Comparison of ENCODE assay signal across 35 cellular contexts in genomic region chr18:74550886-74551285, GRCh38. TPM values are rescaled to one million over a fixed set of nuclear protein-coding genes. Genes with fewer than 3 reads are reported as not detected.
"Had no signal": no experiment of that assay in that cellular context is flagged by ENCODE, and none has a peak within 500 bp of the region (broad histone marks: within the 10 kb centered on the region; RNA-seq: fewer than 3 reads in every experiment).

No MANE protein-coding gene starts in this region.

- H3K36me3 ChIP-seq: adrenal gland, colonic mucosa, esophagus muscularis mucosa, gastrocnemius medialis, heart left ventricle had no signal

- ATAC-seq: activated CD4-positive, alpha-beta T cell treated with anti-CD3 and anti-CD28 coated beads for 36 hours; activated CD8-positive, alpha-beta memory T cell treated with anti-CD3 and anti-CD28 coated beads, Interleukin-2, amount 10 ng/mL, durations not matched to agents 7 days and 5 days; activated CD8-positive, alpha-beta T cell treated with anti-CD3 and anti-CD28 coated beads, Interleukin-2, amount 10 ng/mL, durations not matched to agents 7 days and 5 days; activated naive CD8-positive, alpha-beta T cell treated with anti-CD3 and anti-CD28 coated beads, Interleukin-2, amount 50 U/mL, for 24 hours; body of pancreas; foreskin keratinocyte; gastrocnemius medialis; heart left ventricle had no signal

- H3K9me3 ChIP-seq: body of pancreas, colonic mucosa had no signal

- H3K27ac ChIP-seq: adrenal gland, colonic mucosa, esophagus muscularis mucosa, foreskin keratinocyte, gastrocnemius medialis, heart left ventricle had no signal

- H3K4me3 ChIP-seq: adrenal gland, body of pancreas, colonic mucosa, esophagus muscularis mucosa, gastrocnemius medialis, heart left ventricle had no signal

- DNase-seq: activated CD4-positive, alpha-beta memory T cell treated with anti-CD3 and anti-CD28 coated beads for 36 hours; activated CD4-positive, alpha-beta T cell treated with anti-CD3 and anti-CD28 coated beads for 36 hours; activated CD4-positive, alpha-beta T cell treated with anti-CD3 and anti-CD28 coated beads, Interleukin-2, amount 10 ng/mL, durations not matched to agents 24 days and 14 days; activated CD4-positive, CD25-positive, alpha-beta regulatory T cell; activated CD4-positive, CD25-positive, alpha-beta regulatory T cell treated with anti-CD3 and anti-CD28 coated beads, Interleukin-2, amount 50 U/mL, for 72 hours; activated CD8-positive, alpha-beta memory T cell treated with anti-CD3 and anti-CD28 coated beads, Interleukin-2, amount 10 ng/mL, durations not matched to agents 7 days and 5 days; activated CD8-positive, alpha-beta memory T cell treated with anti-CD3 and anti-CD28 coated beads, Interleukin-2, amount 50 U/mL, for 4 hours; activated CD8-positive, alpha-beta T cell treated with anti-CD3 and anti-CD28 coated beads, Interleukin-2, amount 10 ng/mL, durations not matched to agents 7 days and 5 days; activated effector memory CD4-positive, alpha-beta T cell treated with anti-CD3 and anti-CD28 coated beads, Interleukin-2, amount 50 U/mL, for 16 hours; activated naive CD4-positive, alpha-beta T cell treated with anti-CD3 and anti-CD28 coated beads for 36 hours; activated naive CD8-positive, alpha-beta T cell treated with anti-CD3 and anti-CD28 coated beads for 36 hours; activated naive CD8-positive, alpha-beta T cell treated with anti-CD3 and anti-CD28 coated beads, Interleukin-2, amount 50 U/mL, for 24 hours; activated T-cell treated with anti-CD3 and anti-CD28 coated beads, Interleukin-2, amount 50 U/mL, for 1 hour; activated T-cell treated with anti-CD3 and anti-CD28 coated beads, Interleukin-2, amount 50 U/mL, for 48 hours; adrenal gland; amygdala; aorta; body of pancreas; caudate nucleus; colonic mucosa; dorsolateral prefrontal cortex; effector memory CD4-positive, alpha-beta T cell; erythroblast; foreskin keratinocyte; gastrocnemius medialis; glutamatergic neuron; heart left ventricle; T-helper 2 cell had no signal

- H3K9me3 Mint-ChIP-seq: activated naive CD4-positive, alpha-beta T cell treated with anti-CD3 and anti-CD28 coated beads, Interleukin-2, amount 50 U/mL, for 24 hours; dendritic cell treated with granulocyte-macrophage colony-stimulating factor and Interleukin-4, amounts not matched to agents 40 ng/mL and 50 ng/mL, for 4 days had no signal

- H3K4me1 Mint-ChIP-seq: activated CD4-positive, alpha-beta T cell treated with anti-CD3 and anti-CD28 coated beads for 36 hours; activated naive CD4-positive, alpha-beta T cell treated with anti-CD3 and anti-CD28 coated beads, Interleukin-2, amount 50 U/mL, for 24 hours; activated naive CD8-positive, alpha-beta T cell treated with anti-CD3 and anti-CD28 coated beads for 36 hours; activated naive CD8-positive, alpha-beta T cell treated with anti-CD3 and anti-CD28 coated beads, Interleukin-2, amount 50 U/mL, for 24 hours had no signal

- H3K36me3 Mint-ChIP-seq: activated naive CD4-positive, alpha-beta T cell treated with anti-CD3 and anti-CD28 coated beads, Interleukin-2, amount 50 U/mL, for 24 hours; activated naive CD8-positive, alpha-beta T cell treated with anti-CD3 and anti-CD28 coated beads for 36 hours had no signal

- H3K4me1 ChIP-seq: colonic mucosa, foreskin keratinocyte had no signal

- H3K27me3 Mint-ChIP-seq: activated naive CD8-positive, alpha-beta T cell treated with anti-CD3 and anti-CD28 coated beads for 36 hours had no signal

- H3K27ac Mint-ChIP-seq: activated CD4-positive, alpha-beta memory T cell treated with anti-CD3 and anti-CD28 coated beads for 36 hours; activated CD4-positive, alpha-beta T cell treated with anti-CD3 and anti-CD28 coated beads for 36 hours; activated CD4-positive, alpha-beta T cell treated with anti-CD3 and anti-CD28 coated beads, Interleukin-2, amount 10 ng/mL, durations not matched to agents 24 days and 14 days; activated CD8-positive, alpha-beta memory T cell treated with anti-CD3 and anti-CD28 coated beads, Interleukin-2, amount 10 ng/mL, durations not matched to agents 7 days and 5 days; activated CD8-positive, alpha-beta T cell treated with anti-CD3 and anti-CD28 coated beads, Interleukin-2, amount 10 ng/mL, durations not matched to agents 7 days and 5 days; activated naive CD4-positive, alpha-beta T cell treated with anti-CD3 and anti-CD28 coated beads for 36 hours; activated naive CD4-positive, alpha-beta T cell treated with anti-CD3 and anti-CD28 coated beads, Interleukin-2, amount 50 U/mL, for 24 hours; activated naive CD8-positive, alpha-beta T cell treated with anti-CD3 and anti-CD28 coated beads, Interleukin-2, amount 50 U/mL, for 24 hours; activated T-helper 1 cell treated with anti-CD3 and anti-CD28 coated beads, Interleukin-12 subunit alpha, Interleukin-12 subunit beta, Interleukin-2, Interleukin-4 antibody, amounts not matched to agents 30 ng/mL and 10 ng/mL and 1 ng/mL, durations not matched to agents 14 hours and 24 hours and 36 hours; activated T-helper 2 cell treated with anti-CD3 and anti-CD28 coated beads, Interferon-gamma antibody, Interleukin-2, Interleukin-4, amounts not matched to agents 10 μg/mL and 5 μg/mL and 100 μg/mL, durations not matched to agents 14 hours and 24 hours and 36 hours; dendritic cell treated with granulocyte-macrophage colony-stimulating factor and Interleukin-4, amounts not matched to agents 40 ng/mL and 50 ng/mL, for 4 days had no signal

- H3K27me3 ChIP-seq: body of pancreas, colonic mucosa, dorsolateral prefrontal cortex, foreskin keratinocyte, gastrocnemius medialis, heart left ventricle had no signal

- H3K4me3 Mint-ChIP-seq: activated CD4-positive, alpha-beta memory T cell treated with anti-CD3 and anti-CD28 coated beads for 36 hours; activated CD4-positive, alpha-beta T cell treated with anti-CD3 and anti-CD28 coated beads for 36 hours; activated CD4-positive, alpha-beta T cell treated with anti-CD3 and anti-CD28 coated beads, Interleukin-2, amount 10 ng/mL, durations not matched to agents 24 days and 14 days; activated CD8-positive, alpha-beta memory T cell treated with anti-CD3 and anti-CD28 coated beads, Interleukin-2, amount 10 ng/mL, durations not matched to agents 7 days and 5 days; activated CD8-positive, alpha-beta T cell treated with anti-CD3 and anti-CD28 coated beads, Interleukin-2, amount 10 ng/mL, durations not matched to agents 7 days and 5 days; activated naive CD4-positive, alpha-beta T cell treated with anti-CD3 and anti-CD28 coated beads for 36 hours; activated naive CD4-positive, alpha-beta T cell treated with anti-CD3 and anti-CD28 coated beads, Interleukin-2, amount 50 U/mL, for 24 hours; activated naive CD8-positive, alpha-beta T cell treated with anti-CD3 and anti-CD28 coated beads for 36 hours; activated naive CD8-positive, alpha-beta T cell treated with anti-CD3 and anti-CD28 coated beads, Interleukin-2, amount 50 U/mL, for 24 hours; activated T-helper 1 cell treated with anti-CD3 and anti-CD28 coated beads, Interleukin-12 subunit alpha, Interleukin-12 subunit beta, Interleukin-2, Interleukin-4 antibody, amounts not matched to agents 30 ng/mL and 10 ng/mL and 1 ng/mL, durations not matched to agents 14 hours and 24 hours and 36 hours; dendritic cell treated with granulocyte-macrophage colony-stimulating factor and Interleukin-4, amounts not matched to agents 40 ng/mL and 50 ng/mL, for 4 days had no signal

RNA-seq across cellular contexts. Expression of gene CNDP1, which starts 16.6 kb away (rescaled TPM):
- total RNA-seq: activated CD4-positive, alpha-beta memory T cell treated with anti-CD3 and anti-CD28 coated beads for 36 hours; activated CD4-positive, alpha-beta T cell treated with anti-CD3 and anti-CD28 coated beads for 36 hours; activated CD4-positive, alpha-beta T cell treated with anti-CD3 and anti-CD28 coated beads, Interleukin-2, amount 10 ng/mL, durations not matched to agents 24 days and 14 days; activated CD8-positive, alpha-beta memory T cell treated with anti-CD3 and anti-CD28 coated beads for 36 hours; activated CD8-positive, alpha-beta T cell treated with anti-CD3 and anti-CD28 coated beads, Interleukin-2, amount 10 ng/mL, durations not matched to agents 7 days and 5 days; activated naive CD4-positive, alpha-beta T cell treated with anti-CD3 and anti-CD28 coated beads for 36 hours; activated naive CD8-positive, alpha-beta T cell treated with anti-CD3 and anti-CD28 coated beads for 36 hours; activated T-helper 1 cell treated with anti-CD3 and anti-CD28 coated beads, Interleukin-12 subunit alpha, Interleukin-12 subunit beta, Interleukin-2, Interleukin-4 antibody, amounts not matched to agents 30 ng/mL and 10 ng/mL and 1 ng/mL, durations not matched to agents 14 hours and 24 hours and 36 hours; adrenal gland; esophagus muscularis mucosa; foreskin keratinocyte; gastrocnemius medialis; heart left ventricle; T-helper 1 cell treated with Interleukin-12 subunit alpha and Interleukin-12 subunit beta and Interleukin-4 antibody, amounts not matched to agents 30 ng/mL and 1 ng/mL, for 36 hours had no signal
- polyA plus RNA-seq: foreskin keratinocyte had no signal
